In genomic region chr14:105300542-105301102, GRCh38 we compare ENCODE assay signal across 8 cellular contexts. TPM values are rescaled to one million over a fixed set of nuclear protein-coding genes. Genes with fewer than 3 reads are reported as not detected.
DNase-seq lines count a peak whose midpoint lies in the region; ATAC-seq and TF ChIP-seq lines count a peak whose summit lies in the region.

Gene BRF1 (minus strand): TSS chr14:105301001. CDS start chr14:105300629, 372 bp downstream.

- peak; percentile 50 to 77 for TF ChIP-seq POLR2A in tibial nerve (IDR thresholded peaks at IDR 0.05)

- peak within 1 kb of the TSS; percentile 72 for H3K9ac ChIP-seq in MM.1S (ENCODE audit: low read length)
- H3K9ac ChIP-seq in parathyroid adenoma, result peak within 1 kb of the TSS; percentile 43

- peak within 1 kb of the TSS; percentile 78; the same call in 1 of the 2 replicates for H3K27ac ChIP-seq in MM.1S (ENCODE audit: low read length)
- H3K27ac ChIP-seq in parathyroid adenoma, result peak within 1 kb of the TSS; percentile 93
- H3K27ac ChIP-seq in tibial nerve, result peak within 1 kb of the TSS; percentile 91 to 97 (median 94)

- DNase-seq in GM03348 (ENCODE audit: low spot score) (peak; percentile 98), HAP-1 (ENCODE audit: low spot score in 2 of 2) (peak; percentile 89 to 98), MM.1S (peak; percentile 83), SW480 (ENCODE audit: low spot score) (peak; percentile 95), Right ventricle myocardium superior (peak; percentile 97), tibial nerve (ENCODE audit: low spot score in 2 of 2) (peak; percentile 90 to 91)
- peak; percentile 99 for DNase-seq in activated naive CD8-positive, alpha-beta T cell treated with anti-CD3 and anti-CD28 coated beads, Interleukin-2, amount 50 U/mL, for 16 hours (ENCODE audit: low read depth, low spot score)

- H3K36me3 ChIP-seq in HAP-1 (replicated peaks) (no peaks in the 10 kb centered on the region), MM.1S (replicated peaks; ENCODE audit: insufficient read depth, low read length) (no peaks in the 10 kb centered on the region), parathyroid adenoma (ENCODE audit: control insufficient read depth, insufficient read depth, low read length) (no peaks in the 10 kb centered on the region), tibial nerve (no peaks in the 10 kb centered on the region)

- ATAC-seq in Right ventricle myocardium superior (ENCODE audit: poor library complexity), result peak; percentile 96

- H3K9me3 ChIP-seq in HAP-1 (no peaks in the 10 kb centered on the region), MM.1S (replicated peaks; ENCODE audit: insufficient read depth, low read length) (no peaks in the 10 kb centered on the region), parathyroid adenoma (ENCODE audit: control insufficient read depth, low read length) (no peaks in the 10 kb centered on the region), tibial nerve (no peaks in the 10 kb centered on the region)

- H3F3A ChIP-seq in MM.1S (ENCODE audit: insufficient read depth, low read length), result no peaks in the 10 kb centered on the region

- H3K4me2 ChIP-seq in MM.1S (ENCODE audit: low read depth, low read length), result peak within 1 kb of the TSS; percentile 63; the same call in 1 of the 2 replicates
- peak within 1 kb of the TSS; percentile 90 for H3K4me2 ChIP-seq in parathyroid adenoma (ENCODE audit: low read length)

- no peak for TF ChIP-seq EP300 in tibial nerve (IDR thresholded peaks at IDR 0.05)

- intact Hi-C loops in Right ventricle myocardium superior (cut with DNase I), result no loop called here

- H2AFZ ChIP-seq in MM.1S (ENCODE audit: low read length) (peak within 1 kb of the TSS; percentile 58), parathyroid adenoma (peak within 1 kb of the TSS; percentile 98)

- WGBS in tibial nerve, 2 donors, result 0 to 5% methylated on average over 4 to 35 of the region's 90 CpGs

- H3K4me1 ChIP-seq in HAP-1 (peaks cover 6% of the 10 kb centered on the region), MM.1S (ENCODE audit: low read length) (no peaks in the 10 kb centered on the region), parathyroid adenoma (peaks cover 5% of the 10 kb centered on the region), tibial nerve (peaks cover 0 to 23% (median 16%) of the 10 kb centered on the region in 4 donors)

- no peaks in the 10 kb centered on the region for H3K9me2 ChIP-seq in MM.1S (replicated peaks; ENCODE audit: insufficient read depth, low read length)

- H3K4me3 ChIP-seq in HAP-1, result peak within 1 kb of the TSS; percentile 72
- peak within 1 kb of the TSS; percentile 73 for H3K4me3 ChIP-seq in MM.1S (ENCODE audit: low read length)
- peak within 1 kb of the TSS; percentile 80 for H3K4me3 ChIP-seq in parathyroid adenoma (ENCODE audit: low read depth, low read length)
- H3K4me3 ChIP-seq in tibial nerve, result peak within 1 kb of the TSS; percentile 83 to 99 (median 85)

- TF ChIP-seq CTCF in MM.1S (IDR thresholded peaks at IDR 0.05; ENCODE audit: low read length) (no peak), parathyroid adenoma (IDR thresholded peaks at IDR 0.05) (no peak), tibial nerve (IDR thresholded peaks at IDR 0.05) (no peak)

- in situ Hi-C loops in HAP-1 (cut with MboI; ENCODE audit: low sequenced_read_pairs), result no loop called here

- H3K27me3 ChIP-seq in HAP-1 (ENCODE audit: low read depth) (no peaks in the 10 kb centered on the region), MM.1S (replicated peaks; ENCODE audit: insufficient read depth, low read length) (no peaks in the 10 kb centered on the region), parathyroid adenoma (ENCODE audit: control insufficient read depth, insufficient read depth, low read length) (no peaks in the 10 kb centered on the region), tibial nerve (no peaks in the 10 kb centered on the region)

- no peaks in the 10 kb centered on the region for H4K20me1 ChIP-seq in MM.1S (ENCODE audit: insufficient read depth, low read length)

- H3K79me2 ChIP-seq in MM.1S (ENCODE audit: low read length), result peaks cover 27% of the 10 kb centered on the region
- peaks cover 39% of the 10 kb centered on the region for H3K79me2 ChIP-seq in parathyroid adenoma

RNA-seq across cellular contexts. Expression of gene BRF1, which starts in this region (rescaled TPM):
- total RNA-seq in Right ventricle myocardium superior (17.5 TPM), tibial nerve (100 to 1,000 TPM in 2 of 4 donors, 10 to 100 TPM in 2; 77.6 to 114 (median 99.5) TPM)

Comparison
In these comparisons a context has a peak if more than half of its experiments do, and no peak if none do; other contexts are left out.
1. Peak in every context shown above with its lines: DNase-seq, ATAC-seq, H3K4me3 ChIP-seq and H3K27ac ChIP-seq.